ENCODE assay signal across 3 cellular contexts in the genomic region with DNA sequence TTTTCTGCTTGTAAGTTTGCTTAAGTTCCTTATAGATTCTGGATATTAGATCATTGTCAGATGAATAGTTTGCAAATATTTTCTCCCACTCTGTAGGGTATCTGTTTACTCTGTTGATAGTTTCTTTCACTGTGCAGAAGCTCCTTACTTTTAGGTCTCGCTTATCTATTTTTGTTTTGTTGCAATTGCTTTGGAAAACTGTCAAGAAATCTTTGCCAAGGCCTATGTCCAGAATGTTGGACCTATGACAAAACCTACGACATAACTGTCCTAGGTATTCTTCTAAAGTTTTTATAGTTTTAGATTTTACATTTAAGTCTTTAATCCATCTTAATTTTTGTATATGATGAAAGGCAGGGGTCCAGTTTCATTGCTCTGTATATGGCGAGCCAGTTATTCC.
TF ChIP-seq lines count a peak whose summit lies in the region.

No MANE protein-coding gene starts in this region.

TF ChIP-seq in HepG2, 621 proteins besides CTCF, POLR2A, EP300 and RAD21:
- TF ChIP-seq SAP130 (CRISPR knock-in tag; IDR thresholded peaks at IDR 0.05; ENCODE audit: low read depth) (no peak), TBP (CRISPR knock-in tag; IDR thresholded peaks at IDR 0.05) (no peak), DNMT3B (CRISPR knock-in tag; conservative IDR thresholded peaks at IDR 0.05) (no peak), ZBTB42 (CRISPR knock-in tag; IDR thresholded peaks at IDR 0.05) (no peak), NPAS2 (CRISPR knock-in tag; IDR thresholded peaks at IDR 0.05; ENCODE audit: borderline replicate concordance) (no peak)

TF ChIP-seq in IMR-90, 13 proteins besides CTCF, POLR2A, EP300 and RAD21:
- TF ChIP-seq, protein P1, sequence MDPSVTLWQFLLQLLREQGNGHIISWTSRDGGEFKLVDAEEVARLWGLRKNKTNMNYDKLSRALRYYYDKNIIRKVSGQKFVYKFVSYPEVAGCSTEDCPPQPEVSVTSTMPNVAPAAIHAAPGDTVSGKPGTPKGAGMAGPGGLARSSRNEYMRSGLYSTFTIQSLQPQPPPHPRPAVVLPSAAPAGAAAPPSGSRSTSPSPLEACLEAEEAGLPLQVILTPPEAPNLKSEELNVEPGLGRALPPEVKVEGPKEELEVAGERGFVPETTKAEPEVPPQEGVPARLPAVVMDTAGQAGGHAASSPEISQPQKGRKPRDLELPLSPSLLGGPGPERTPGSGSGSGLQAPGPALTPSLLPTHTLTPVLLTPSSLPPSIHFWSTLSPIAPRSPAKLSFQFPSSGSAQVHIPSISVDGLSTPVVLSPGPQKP (IDR thresholded peaks at IDR 0.05; ENCODE audit: borderline replicate concordance, low read depth, low read length): no peak
- TF ChIP-seq RFX5 (IDR thresholded peaks at IDR 0.05; ENCODE audit: low read depth, low read length) (no peak), MXI1 (IDR thresholded peaks at IDR 0.05; ENCODE audit: borderline replicate concordance, low read depth, low read length) (no peak), RCOR1 (IDR thresholded peaks at IDR 0.05; ENCODE audit: insufficient replicate concordance, low read length) (no peak), NFE2L2 (IDR thresholded peaks at IDR 0.05; ENCODE audit: low read depth, low read length) (no peak), CEBPB (IDR thresholded peaks at IDR 0.05; ENCODE audit: low read depth, low read length) (no peak), SMC3 (IDR thresholded peaks at IDR 0.05; ENCODE audit: low read depth, low read length) (no peak), BHLHE40 (IDR thresholded peaks at IDR 0.05; ENCODE audit: low read depth, low read length) (no peak), FOS (IDR thresholded peaks at IDR 0.05; ENCODE audit: low read depth, low read length) (no peak), CHD1 (IDR thresholded peaks at IDR 0.05; ENCODE audit: low read depth, low read length) (no peak), MAFK (IDR thresholded peaks at IDR 0.05; ENCODE audit: low read depth, low read length) (no peak), MAZ (IDR thresholded peaks at IDR 0.05; ENCODE audit: borderline replicate concordance, low read depth, low read length) (no peak)
- TF ChIP-seq, protein P2, sequence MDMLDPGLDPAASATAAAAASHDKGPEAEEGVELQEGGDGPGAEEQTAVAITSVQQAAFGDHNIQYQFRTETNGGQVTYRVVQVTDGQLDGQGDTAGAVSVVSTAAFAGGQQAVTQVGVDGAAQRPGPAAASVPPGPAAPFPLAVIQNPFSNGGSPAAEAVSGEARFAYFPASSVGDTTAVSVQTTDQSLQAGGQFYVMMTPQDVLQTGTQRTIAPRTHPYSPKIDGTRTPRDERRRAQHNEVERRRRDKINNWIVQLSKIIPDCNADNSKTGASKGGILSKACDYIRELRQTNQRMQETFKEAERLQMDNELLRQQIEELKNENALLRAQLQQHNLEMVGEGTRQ (IDR thresholded peaks at IDR 0.05; ENCODE audit: low read depth, low read length): no peak

TF ChIP-seq in WTC11, 78 proteins besides CTCF, POLR2A, EP300 and RAD21:
- TF ChIP-seq TP53 (CRISPR knock-in tag; IDR thresholded peaks at IDR 0.05) (no peak), CREM (CRISPR knock-in tag; IDR thresholded peaks at IDR 0.05) (no peak), ATF1 (CRISPR knock-in tag; IDR thresholded peaks at IDR 0.05) (no peak), RELA (CRISPR knock-in tag; IDR thresholded peaks at IDR 0.05; ENCODE audit: borderline replicate concordance) (no peak), HMGA2 (CRISPR knock-in tag; IDR thresholded peaks at IDR 0.05) (no peak), TCF7 (CRISPR knock-in tag; IDR thresholded peaks at IDR 0.05; ENCODE audit: low read depth) (no peak), ELF4 (CRISPR knock-in tag; IDR thresholded peaks at IDR 0.05; ENCODE audit: low read depth) (no peak), FOXJ3 (CRISPR knock-in tag; IDR thresholded peaks at IDR 0.05; ENCODE audit: borderline replicate concordance) (no peak), ZNF423 (CRISPR knock-in tag; IDR thresholded peaks at IDR 0.05) (no peak), NR1H2 (CRISPR knock-in tag; IDR thresholded peaks at IDR 0.05) (no peak), MXD4 (CRISPR knock-in tag; IDR thresholded peaks at IDR 0.05; ENCODE audit: borderline replicate concordance) (no peak), NFATC4 (CRISPR knock-in tag; IDR thresholded peaks at IDR 0.05) (no peak), EMX1 (CRISPR knock-in tag; IDR thresholded peaks at IDR 0.05) (no peak), GTF2I (CRISPR knock-in tag; conservative IDR thresholded peaks at IDR 0.05) (no peak)
- TF ChIP-seq, protein P3, sequence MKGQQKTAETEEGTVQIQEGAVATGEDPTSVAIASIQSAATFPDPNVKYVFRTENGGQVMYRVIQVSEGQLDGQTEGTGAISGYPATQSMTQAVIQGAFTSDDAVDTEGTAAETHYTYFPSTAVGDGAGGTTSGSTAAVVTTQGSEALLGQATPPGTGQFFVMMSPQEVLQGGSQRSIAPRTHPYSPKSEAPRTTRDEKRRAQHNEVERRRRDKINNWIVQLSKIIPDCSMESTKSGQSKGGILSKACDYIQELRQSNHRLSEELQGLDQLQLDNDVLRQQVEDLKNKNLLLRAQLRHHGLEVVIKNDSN (CRISPR knock-in tag; IDR thresholded peaks at IDR 0.05): no peak
- TF ChIP-seq, protein P4, sequence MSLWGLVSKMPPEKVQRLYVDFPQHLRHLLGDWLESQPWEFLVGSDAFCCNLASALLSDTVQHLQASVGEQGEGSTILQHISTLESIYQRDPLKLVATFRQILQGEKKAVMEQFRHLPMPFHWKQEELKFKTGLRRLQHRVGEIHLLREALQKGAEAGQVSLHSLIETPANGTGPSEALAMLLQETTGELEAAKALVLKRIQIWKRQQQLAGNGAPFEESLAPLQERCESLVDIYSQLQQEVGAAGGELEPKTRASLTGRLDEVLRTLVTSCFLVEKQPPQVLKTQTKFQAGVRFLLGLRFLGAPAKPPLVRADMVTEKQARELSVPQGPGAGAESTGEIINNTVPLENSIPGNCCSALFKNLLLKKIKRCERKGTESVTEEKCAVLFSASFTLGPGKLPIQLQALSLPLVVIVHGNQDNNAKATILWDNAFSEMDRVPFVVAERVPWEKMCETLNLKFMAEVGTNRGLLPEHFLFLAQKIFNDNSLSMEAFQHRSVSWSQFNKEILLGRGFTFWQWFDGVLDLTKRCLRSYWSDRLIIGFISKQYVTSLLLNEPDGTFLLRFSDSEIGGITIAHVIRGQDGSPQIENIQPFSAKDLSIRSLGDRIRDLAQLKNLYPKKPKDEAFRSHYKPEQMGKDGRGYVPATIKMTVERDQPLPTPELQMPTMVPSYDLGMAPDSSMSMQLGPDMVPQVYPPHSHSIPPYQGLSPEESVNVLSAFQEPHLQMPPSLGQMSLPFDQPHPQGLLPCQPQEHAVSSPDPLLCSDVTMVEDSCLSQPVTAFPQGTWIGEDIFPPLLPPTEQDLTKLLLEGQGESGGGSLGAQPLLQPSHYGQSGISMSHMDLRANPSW (CRISPR knock-in tag; conservative IDR thresholded peaks at IDR 0.05; ENCODE audit: low read depth): no peak
